In the genomic region with DNA sequence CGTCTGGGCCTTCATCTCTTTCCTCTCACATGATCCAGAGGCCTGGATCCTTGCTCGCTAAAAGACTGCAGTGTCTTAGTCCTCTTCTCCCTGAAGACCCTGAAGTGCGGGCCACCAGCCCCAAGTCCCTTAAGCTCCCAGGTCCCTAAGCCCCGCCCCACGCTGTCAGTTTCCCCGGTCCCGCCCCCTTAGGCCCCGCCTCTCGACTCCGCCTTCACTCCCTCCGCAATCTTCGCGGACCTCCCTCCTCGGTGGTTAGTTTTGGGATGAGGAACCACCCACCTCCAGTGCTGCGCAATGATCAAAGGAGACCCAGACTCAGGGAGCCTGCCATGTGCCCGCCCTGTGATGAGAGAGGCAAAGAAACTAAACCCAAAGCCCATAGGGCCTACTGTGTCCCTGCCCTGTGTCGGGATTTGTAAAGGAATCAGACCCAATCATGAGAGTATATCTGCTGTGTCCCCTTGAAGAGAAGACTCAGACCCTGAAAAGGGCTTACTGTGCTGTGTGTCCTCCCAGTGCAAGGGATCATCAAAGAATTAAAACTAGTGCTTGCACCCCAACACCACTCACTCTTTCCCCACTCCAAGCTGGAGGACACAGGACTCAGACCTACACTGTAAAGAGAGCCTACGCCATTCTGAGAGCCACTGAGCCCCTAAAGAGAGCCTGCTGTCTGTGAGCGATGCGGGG, we compare ENCODE assay signal across 7 cellular contexts. TPM values are rescaled to one million over a fixed set of nuclear protein-coding genes. Genes with fewer than 3 reads are reported as not detected.
DNase-seq lines count a peak whose midpoint lies in the region; ATAC-seq, FAIRE-seq and TF ChIP-seq lines count a peak whose summit lies in the region.

No MANE protein-coding gene starts in this region.

- DNase-seq in HAP-1 (ENCODE audit: low spot score in 2 of 2) = peak; percentile 82 to 98
- DNase-seq in NCI-H748 treated with DMSO at 0.1 percent for 48 hours (lab: John Stamatoyannopoulos, UW) = peak; percentile 68
- peak; percentile 83 for DNase-seq in activated CD8-positive, alpha-beta T cell treated with anti-CD3 and anti-CD28 coated beads, Interleukin-2, amount 10 ng/mL, durations not matched to agents 7 days and 5 days
- DNase-seq in H1 (ENCODE audit: low read depth in 1 of 2, low spot score in 2 of 2) = peak; percentile 61 to 98
- peak; percentile 23 to 49 for DNase-seq in stimulated activated CD8-positive, alpha-beta memory T cell treated with anti-CD3 and anti-CD28 coated beads, Interleukin-4, amount 100 ng/mL, for 1 hour (ENCODE audit: low read depth in 2 of 2, low spot score in 1 of 2)

- peaks cover 5 to 15% of the 10 kb centered on the region in 2 experiments; a peak in 3 of 4 replicates for H3K79me2 ChIP-seq in H1 (ENCODE audit: control insufficient read depth in 1 of 2, insufficient read depth in 2 of 2, low read length in 2 of 2)

- H4K20me1 ChIP-seq in H1 (replicated peaks in 1 of 2; ENCODE audit: control insufficient read depth in 1 of 2, insufficient read depth in 2 of 2, low read length in 2 of 2) = no peaks in the 10 kb centered on the region

- no peak for ATAC-seq in activated CD8-positive, alpha-beta T cell treated with anti-CD3 and anti-CD28 coated beads, Interleukin-2, amount 10 ng/mL, durations not matched to agents 7 days and 5 days
- no peak for ATAC-seq in GM18867 (IDR thresholded peaks at IDR 0.05; ENCODE audit: unreplicated experiment)

- H2BK15ac ChIP-seq in H1 (ENCODE audit: low read length) = peak overlapping the region; percentile 50; the same call in 1 of the 2 replicates

- H3K56ac ChIP-seq in H1 (replicated peaks; ENCODE audit: insufficient read length, low read depth, low read length) = no peak overlapping the region

- H3K27me3 ChIP-seq in HAP-1 (ENCODE audit: low read depth) (no peaks in the 10 kb centered on the region), H1 (replicated peaks in 1 of 4; ENCODE audit: control insufficient read depth in 3 of 4, extremely low read depth in 1 of 4, insufficient read depth in 3 of 4, low read length in 3 of 4) (peaks cover 0 to 6% (median 3%) of the 10 kb centered on the region in 4 experiments; a peak in 4 of 7 replicates), mononuclear cell (ENCODE audit: insufficient read depth, low read length) (no peaks in the 10 kb centered on the region)

- TF ChIP-seq POLR2A in H1 (IDR thresholded peaks at IDR 0.05; ENCODE audit: control extremely low read depth in 1 of 2, low read depth in 2 of 2, low read length in 2 of 2) = no peak

- no peak overlapping the region for H2BK120ac ChIP-seq in H1 (replicated peaks; ENCODE audit: low read depth, low read length)

- no peak for TF ChIP-seq CTCF in H1 (IDR thresholded peaks at IDR 0.05; ENCODE audit: control extremely low read depth in 1 of 3, insufficient read depth in 1 of 3, low read depth in 1 of 3, low read length in 3 of 3)

- H3K4me1 ChIP-seq in HAP-1 (peaks cover 13% of the 10 kb centered on the region), H1 (replicated peaks in 1 of 4; ENCODE audit: control insufficient read depth in 3 of 4, insufficient read depth in 4 of 4, low read length in 3 of 4) (peaks cover 7 to 27% (median 16%) of the 10 kb centered on the region in 4 experiments; a peak in 6 of 7 replicates), mononuclear cell (ENCODE audit: insufficient read depth, low read length) (peaks cover 55% of the 10 kb centered on the region)

- peaks cover 5% of the 10 kb centered on the region for H3K36me3 ChIP-seq in HAP-1 (replicated peaks)
- no peaks in the 10 kb centered on the region for H3K36me3 ChIP-seq in H1 (ENCODE audit: control insufficient read depth in 2 of 4, insufficient read depth in 4 of 4, low read length in 3 of 4)

- CTCF ChIA-PET in activated CD8-positive, alpha-beta T cell treated with anti-CD3 and anti-CD28 coated beads, Interleukin-2, amount 10 ng/mL, durations not matched to agents 7 days and 5 days (lab: Charles Lee) = interaction anchor here (1.0 to 1.1 kb wide), 3 partner anchors 13 to 483 kb away, joined by 3 to 4 read pairs (median 4); no protein-coding TSS in a partner anchor
- CTCF ChIA-PET in H1 (lab: Charles Lee; ENCODE audit: partially characterized antibody) = interaction anchor here (1.3 to 3.6 kb wide), 3 partner anchors 57 to 96 kb away, joined by 4 to 17 read pairs (median 10); no protein-coding TSS in a partner anchor

- in situ Hi-C loops in HAP-1 (cut with MboI; ENCODE audit: low sequenced_read_pairs) = no loop called here

- no peaks in the 10 kb centered on the region for H3K79me1 ChIP-seq in H1 (ENCODE audit: low read depth, low read length)

- no peak overlapping the region for H2BK20ac ChIP-seq in H1 (ENCODE audit: low read length)

- peak overlapping the region; percentile 33; the same call in 1 of the 2 replicates for H2AFZ ChIP-seq in H1 (ENCODE audit: low read length)

- WGBS in H1 (ENCODE audit: extremely low coverage in 1 of 2, insufficient coverage in 1 of 2, insufficient read length in 1 of 2, insufficient replicate concordance in 2 of 2, low coverage in 1 of 2, low lambda C conversion rate in 2 of 2, missing lambda C conversion rate in 1 of 2), 2 experiments = 31% methylated on average over 10 of the region's 20 CpGs; no CpG with 5 or more reads in 1 of the 2 experiments

- H3K27ac Mint-ChIP-seq in activated CD8-positive, alpha-beta T cell treated with anti-CD3 and anti-CD28 coated beads, Interleukin-2, amount 10 ng/mL, durations not matched to agents 7 days and 5 days = peak overlapping the region; percentile 90

- 0 out of 2 replicates have a peak overlapping the region, but pooled peaks have one; percentile 28 for H2BK12ac ChIP-seq in H1 (ENCODE audit: low read depth, low read length)

- H3K4me2 ChIP-seq in H1 (ENCODE audit: insufficient read depth in 1 of 2, low read depth in 2 of 2, low read length in 2 of 2) = peak overlapping the region; percentile 85 to 88

- H3K4me3 ChIP-seq in HAP-1 = peak overlapping the region; percentile 37
- peak overlapping the region; percentile 34 to 63 (median 52) for H3K4me3 ChIP-seq in H1 (ENCODE audit: extremely low read depth in 1 of 4, insufficient read depth in 2 of 4, low read depth in 3 of 4, low read length in 4 of 4)
- peak overlapping the region; percentile 69 for H3K4me3 ChIP-seq in mononuclear cell (ENCODE audit: low read length)

- no peak overlapping the region for H3K9ac ChIP-seq in H1 (replicated peaks in 1 of 4; ENCODE audit: extremely low read depth in 1 of 4, low read depth in 3 of 4, low read length in 3 of 4)

- no peak overlapping the region for H3K23ac ChIP-seq in H1 (ENCODE audit: insufficient read length)

- FAIRE-seq in H1 (lab: Jason Lieb, UNC) = no peak

- peak overlapping the region; percentile 78 for H3K4me3 Mint-ChIP-seq in activated CD8-positive, alpha-beta T cell treated with anti-CD3 and anti-CD28 coated beads, Interleukin-2, amount 10 ng/mL, durations not matched to agents 7 days and 5 days

- H2AK5ac ChIP-seq in H1 (ENCODE audit: low read depth, low read length) = no peak overlapping the region

- peak overlapping the region; percentile 5 for H4K91ac ChIP-seq in H1 (replicated peaks; ENCODE audit: insufficient read length, low read length)

- no peak for TF ChIP-seq RAD21 in H1 (IDR thresholded peaks at IDR 0.05 in 1 of 2, conservative IDR thresholded peaks at IDR 0.05 in 1 of 2; ENCODE audit: low read depth in 2 of 2, low read length in 2 of 2)

- no peak overlapping the region for H3K14ac ChIP-seq in H1 (ENCODE audit: insufficient read length)

- H3K27ac ChIP-seq in H1 (ENCODE audit: low read depth, low read length) = no peak overlapping the region

- POLR2A ChIA-PET in activated CD8-positive, alpha-beta T cell treated with anti-CD3 and anti-CD28 coated beads, Interleukin-2, amount 10 ng/mL, durations not matched to agents 7 days and 5 days (lab: Charles Lee) = interaction anchor here (0.6 to 1.3 kb wide), 2 partner anchors 32 to 250 kb away, joined by 5 to 7 read pairs; a partner anchor contains a TSS
- POLR2A ChIA-PET in H1 (lab: Charles Lee; ENCODE audit: partially characterized antibody) = interaction anchor here (1.0 to 3.4 kb wide), 11 partner anchors 15 to 135 kb away, joined by 3 to 13 read pairs (median 3); a partner anchor contains a TSS

- TF ChIP-seq EP300 in H1 (IDR thresholded peaks at IDR 0.05; ENCODE audit: borderline replicate concordance in 1 of 2, low read depth in 2 of 2, low read length in 2 of 2) = no peak

- H3K18ac ChIP-seq in H1 (ENCODE audit: extremely low read depth, low read length) = peak overlapping the region; percentile 51

- H2BK5ac ChIP-seq in H1 (ENCODE audit: low read depth, low read length) = peak overlapping the region; percentile 28; the same call in 1 of the 2 replicates

- no peaks in the 10 kb centered on the region for H3K9me3 ChIP-seq in HAP-1
- H3K9me3 ChIP-seq in H1 (ENCODE audit: insufficient read depth in 2 of 2, low read depth in 1 of 2, low read length in 1 of 2) = no peaks in the 10 kb centered on the region
- H3K9me3 ChIP-seq in mononuclear cell (ENCODE audit: low read depth, low read length) = no peaks in the 10 kb centered on the region

- H3K4ac ChIP-seq in H1 (replicated peaks; ENCODE audit: insufficient read length, low read depth, low read length) = peak overlapping the region; percentile 4

- H3K36me3 Mint-ChIP-seq in activated CD8-positive, alpha-beta T cell treated with anti-CD3 and anti-CD28 coated beads, Interleukin-2, amount 10 ng/mL, durations not matched to agents 7 days and 5 days (ENCODE audit: low read depth) = peaks cover 9% of the 10 kb centered on the region

- peaks cover 23% of the 10 kb centered on the region; the same call in 1 of the 2 replicates for H3K23me2 ChIP-seq in H1 (ENCODE audit: low read depth, low read length)

- H3K9me3 Mint-ChIP-seq in activated CD8-positive, alpha-beta T cell treated with anti-CD3 and anti-CD28 coated beads, Interleukin-2, amount 10 ng/mL, durations not matched to agents 7 days and 5 days (ENCODE audit: insufficient read depth) = no peaks in the 10 kb centered on the region

- peaks cover 56% of the 10 kb centered on the region for H3K4me1 Mint-ChIP-seq in activated CD8-positive, alpha-beta T cell treated with anti-CD3 and anti-CD28 coated beads, Interleukin-2, amount 10 ng/mL, durations not matched to agents 7 days and 5 days (ENCODE audit: low read depth)

- H4K8ac ChIP-seq in H1 (ENCODE audit: extremely low read depth, insufficient read depth, low read length) = 0 out of 2 replicates have a peak overlapping the region, but pooled peaks have one; percentile 28

- no peaks in the 10 kb centered on the region for H3K27me3 Mint-ChIP-seq in activated CD8-positive, alpha-beta T cell treated with anti-CD3 and anti-CD28 coated beads, Interleukin-2, amount 10 ng/mL, durations not matched to agents 7 days and 5 days (ENCODE audit: low read depth)

- no peak overlapping the region for H4K5ac ChIP-seq in H1 (ENCODE audit: insufficient read length, low read depth, low read length)

RNA-seq across cellular contexts. Expression of a gene that starts 3.0 kb away (rescaled TPM):
- total RNA-seq in activated CD8-positive, alpha-beta T cell treated with anti-CD3 and anti-CD28 coated beads, Interleukin-2, amount 10 ng/mL, durations not matched to agents 7 days and 5 days = 100 to 1,000 TPM; 471 to 518 TPM
- total RNA-seq in H1 (2021; fragmentation: NEBNext Ultra II Directional; extraction: Animal tissue kit (Norgen Biotek cat#: 25700)) = 436 and 437 TPM in 2 replicates
- 884 and 1,052 TPM in 2 replicates for polyA plus RNA-seq in H1 (2011; rRNA removed)
- polyA plus RNA-seq in H1 (2011; cell fraction: cytosol; rRNA removed) = 744 TPM
- polyA plus RNA-seq in H1 (2011; cell fraction: nucleus; rRNA removed) = 546 TPM
- 441 to 812 TPM (median 759 TPM) in 4 replicates for polyA plus RNA-seq in H1 (2012, experiment 1 of 2)
- 4,565 TPM for polyA plus RNA-seq in H1 (2012, experiment 2 of 2)
- 994 TPM for polyA plus RNA-seq in H1 (2013, experiment 1 of 2)
- polyA plus RNA-seq in H1 (2013, experiment 2 of 2) = 884 TPM
- 442 and 464 TPM in 2 replicates for polyA minus RNA-seq in H1 (2011; rRNA and poly(A)+ RNA removed)
- polyA minus RNA-seq in H1 (2011; cell fraction: cytosol; rRNA and poly(A)+ RNA removed) = 148 TPM
- polyA minus RNA-seq in H1 (2011; cell fraction: nucleus; rRNA and poly(A)+ RNA removed) = 133 TPM
- total RNA-seq in mononuclear cell = 219 TPM

RNA-seq across cellular contexts. Expression of a gene that starts 3.6 kb away (rescaled TPM):
- total RNA-seq in activated CD8-positive, alpha-beta T cell treated with anti-CD3 and anti-CD28 coated beads, Interleukin-2, amount 10 ng/mL, durations not matched to agents 7 days and 5 days = 1 to 10 TPM in 1 of 2 experiments, under 1 TPM in 1; 0.68 to 1.6 TPM
- 0.88 and 1.8 TPM in 2 replicates for total RNA-seq in H1 (2021; fragmentation: NEBNext Ultra II Directional; extraction: Animal tissue kit (Norgen Biotek cat#: 25700))
- 1.3 and 2.3 TPM in 2 replicates for polyA plus RNA-seq in H1 (2011; rRNA removed)
- polyA plus RNA-seq in H1 (2011; cell fraction: cytosol; rRNA removed) = 0.79 TPM
- polyA plus RNA-seq in H1 (2011; cell fraction: nucleus; rRNA removed) = 1.8 TPM
- 0.94 to 1.9 TPM (median 1.6 TPM) in 4 replicates for polyA plus RNA-seq in H1 (2012, experiment 1 of 2)
- polyA plus RNA-seq in H1 (2012, experiment 2 of 2) = 0.77 TPM
- 0.85 TPM for polyA plus RNA-seq in H1 (2013, experiment 1 of 2)
- polyA plus RNA-seq in H1 (2013, experiment 2 of 2) = 0.85 TPM
- polyA minus RNA-seq in H1 (2011; rRNA and poly(A)+ RNA removed) = 0.16 and 0.56 TPM in 2 replicates
- 2.6 TPM for polyA minus RNA-seq in H1 (2011; cell fraction: cytosol; rRNA and poly(A)+ RNA removed)
- 2.8 TPM for polyA minus RNA-seq in H1 (2011; cell fraction: nucleus; rRNA and poly(A)+ RNA removed)
- total RNA-seq in mononuclear cell = not detected

RNA-seq across cellular contexts. Expression of a gene that starts 16.3 kb away (rescaled TPM):
- total RNA-seq in activated CD8-positive, alpha-beta T cell treated with anti-CD3 and anti-CD28 coated beads, Interleukin-2, amount 10 ng/mL, durations not matched to agents 7 days and 5 days = 100 to 1,000 TPM; 118 to 119 TPM
- 80.8 and 83.3 TPM in 2 replicates for total RNA-seq in H1 (2021; fragmentation: NEBNext Ultra II Directional; extraction: Animal tissue kit (Norgen Biotek cat#: 25700))
- 59.8 and 83.6 TPM in 2 replicates for polyA plus RNA-seq in H1 (2011; rRNA removed)
- polyA plus RNA-seq in H1 (2011; cell fraction: cytosol; rRNA removed) = 67.8 TPM
- 51.0 TPM for polyA plus RNA-seq in H1 (2011; cell fraction: nucleus; rRNA removed)
- polyA plus RNA-seq in H1 (2012, experiment 1 of 2) = 53.8 to 70.7 TPM (median 63.2 TPM) in 4 replicates
- 55.3 TPM for polyA plus RNA-seq in H1 (2012, experiment 2 of 2)
- 34.0 TPM for polyA plus RNA-seq in H1 (2013, experiment 1 of 2)
- polyA plus RNA-seq in H1 (2013, experiment 2 of 2) = 30.6 TPM
- polyA minus RNA-seq in H1 (2011; rRNA and poly(A)+ RNA removed) = 9.1 and 18.5 TPM in 2 replicates
- 30.6 TPM for polyA minus RNA-seq in H1 (2011; cell fraction: cytosol; rRNA and poly(A)+ RNA removed)
- polyA minus RNA-seq in H1 (2011; cell fraction: nucleus; rRNA and poly(A)+ RNA removed) = 15.2 TPM
- 16.0 TPM for total RNA-seq in mononuclear cell

RNA-seq across cellular contexts. Expression of a gene that starts 21.2 kb away (rescaled TPM):
- total RNA-seq in activated CD8-positive, alpha-beta T cell treated with anti-CD3 and anti-CD28 coated beads, Interleukin-2, amount 10 ng/mL, durations not matched to agents 7 days and 5 days = under 1 TPM; 0.63 to 0.82 TPM
- 0.56 and 0.61 TPM in 2 replicates for total RNA-seq in H1 (2021; fragmentation: NEBNext Ultra II Directional; extraction: Animal tissue kit (Norgen Biotek cat#: 25700))
- 9.8 and 9.9 TPM in 2 replicates for polyA plus RNA-seq in H1 (2011; rRNA removed)
- polyA plus RNA-seq in H1 (2011; cell fraction: cytosol; rRNA removed) = 4.1 TPM
- 4.6 TPM for polyA plus RNA-seq in H1 (2011; cell fraction: nucleus; rRNA removed)
- 0.93 to 4.4 TPM (median 3.4 TPM) in 4 replicates for polyA plus RNA-seq in H1 (2012, experiment 1 of 2)
- polyA plus RNA-seq in H1 (2012, experiment 2 of 2) = 1.2 TPM
- polyA plus RNA-seq in H1 (2013, experiment 1 of 2) = 1.8 TPM
- 1.9 TPM for polyA plus RNA-seq in H1 (2013, experiment 2 of 2)
- polyA minus RNA-seq in H1 (2011; rRNA and poly(A)+ RNA removed) = 2.0 TPM in 2 replicates
- polyA minus RNA-seq in H1 (2011; cell fraction: cytosol; rRNA and poly(A)+ RNA removed) = not detected
- 0.50 TPM for polyA minus RNA-seq in H1 (2011; cell fraction: nucleus; rRNA and poly(A)+ RNA removed)
- not detected for total RNA-seq in mononuclear cell

RNA-seq across cellular contexts. Expression of a gene that starts 32.6 kb away (rescaled TPM):
- 10 to 100 TPM; 53.3 to 62.3 TPM for total RNA-seq in activated CD8-positive, alpha-beta T cell treated with anti-CD3 and anti-CD28 coated beads, Interleukin-2, amount 10 ng/mL, durations not matched to agents 7 days and 5 days
- total RNA-seq in H1 (2021; fragmentation: NEBNext Ultra II Directional; extraction: Animal tissue kit (Norgen Biotek cat#: 25700)) = 18.9 and 25.7 TPM in 2 replicates
- polyA plus RNA-seq in H1 (2011; rRNA removed) = 13.8 and 20.1 TPM in 2 replicates
- polyA plus RNA-seq in H1 (2011; cell fraction: cytosol; rRNA removed) = 17.4 TPM
- 87.0 TPM for polyA plus RNA-seq in H1 (2011; cell fraction: nucleus; rRNA removed)
- 19.9 to 28.6 TPM (median 25.9 TPM) in 4 replicates for polyA plus RNA-seq in H1 (2012, experiment 1 of 2)
- polyA plus RNA-seq in H1 (2012, experiment 2 of 2) = 14.7 TPM
- 14.6 TPM for polyA plus RNA-seq in H1 (2013, experiment 1 of 2)
- polyA plus RNA-seq in H1 (2013, experiment 2 of 2) = 11.9 TPM
- polyA minus RNA-seq in H1 (2011; rRNA and poly(A)+ RNA removed) = 7.4 and 7.9 TPM in 2 replicates
- 8.0 TPM for polyA minus RNA-seq in H1 (2011; cell fraction: cytosol; rRNA and poly(A)+ RNA removed)
- polyA minus RNA-seq in H1 (2011; cell fraction: nucleus; rRNA and poly(A)+ RNA removed) = 22.9 TPM
- total RNA-seq in mononuclear cell = 6.0 TPM

Comparison
In these comparisons a context has a peak if more than half of its experiments do, and no peak if none do; other contexts are left out.
1. DNase-seq: peak in every context shown above with its lines; median percentile 90 in HAP-1; 83 in activated CD8-positive, alpha-beta T cell treated with anti-CD3 and anti-CD28 coated beads, Interleukin-2, amount 10 ng/mL, durations not matched to agents 7 days and 5 days; 80 in H1; 68 in NCI-H748 treated with DMSO at 0.1 percent for 48 hours; 36 in stimulated activated CD8-positive, alpha-beta memory T cell treated with anti-CD3 and anti-CD28 coated beads, Interleukin-4, amount 100 ng/mL, for 1 hour.